ENCODE assay signal across 12 cellular contexts in genomic region chr2:241598487-241598886, GRCh38. TPM values are rescaled to one million over a fixed set of nuclear protein-coding genes. Genes with fewer than 3 reads are reported as not detected.
DNase-seq lines count a peak whose midpoint lies in the region; ATAC-seq, FAIRE-seq and TF ChIP-seq lines count a peak whose summit lies in the region.
"Had no signal": no experiment of that assay in that cellular context is flagged by ENCODE, and none has a peak within 500 bp of the region (broad histone marks: within the 10 kb centered on the region; RNA-seq: fewer than 3 reads in every experiment).

No MANE protein-coding gene starts in this region.

- dilution Hi-C loops in keratinocyte (cut with MboI; ENCODE audit: extremely low pct_ligation_motif_present, low sequenced_read_pairs): loop anchor here (25.0 kb wide), 1 partner anchor 111 kb away; no protein-coding TSS in a partner anchor

- ATAC-seq in GM23338 (no peak; the same call in 2 of the 3 replicates), HG03457 (IDR thresholded peaks at IDR 0.05; ENCODE audit: unreplicated experiment) (no peak), GM18907 (IDR thresholded peaks at IDR 0.05; ENCODE audit: unreplicated experiment) (no peak), GM18517 (IDR thresholded peaks at IDR 0.05; ENCODE audit: unreplicated experiment) (no peak)
- ATAC-seq: Right ventricle myocardium inferior had no signal

- H3K27me3 ChIP-seq in BE2C: no peaks in the 10 kb centered on the region
- H3K27me3 ChIP-seq in GM23338 (ENCODE audit: insufficient read depth): no peaks in the 10 kb centered on the region
- H3K27me3 ChIP-seq in keratinocyte (ENCODE audit: control insufficient read depth, extremely low read depth, insufficient read depth, low read length): no peaks in the 10 kb centered on the region
- H3K27me3 ChIP-seq: stomach had no signal

- H4K20me1 ChIP-seq in GM23338 (replicated peaks; ENCODE audit: insufficient read depth): no peaks in the 10 kb centered on the region; the same call in 1 of the 2 replicates
- H4K20me1 ChIP-seq in keratinocyte (ENCODE audit: control insufficient read depth, extremely low read depth, insufficient read depth, low read length): no peaks in the 10 kb centered on the region

- DNase-seq in BE2C: no peak
- DNase-seq in GM23338 (ENCODE audit: low spot score): peak; percentile 59
- peak; percentile 37 for DNase-seq in SK-MEL-5 (ENCODE audit: low read depth, low spot score)
- no peak for DNase-seq in keratinocyte (ENCODE audit: low read depth, low spot score)
- DNase-seq in DMS79 treated with DMSO at 0.1 percent for 48 hours (lab: John Stamatoyannopoulos, UW): no peak
- DNase-seq: stomach had no signal

- H3K36me3 ChIP-seq in BE2C (peaks cover 52% of the 10 kb centered on the region), GM23338 (ENCODE audit: insufficient read depth) (peaks cover 7% of the 10 kb centered on the region), keratinocyte (ENCODE audit: control insufficient read depth in 2 of 2, extremely low read depth in 1 of 2, insufficient read depth in 2 of 2, low read length in 2 of 2) (peaks cover 4 to 21% of the 10 kb centered on the region in 2 experiments)

- no peak overlapping the region for H3K27ac Mint-ChIP-seq in GM23338

- no peaks in the 10 kb centered on the region for H3K4me1 ChIP-seq in BE2C
- no peaks in the 10 kb centered on the region for H3K4me1 ChIP-seq in GM23338 (ENCODE audit: insufficient read depth)
- no peaks in the 10 kb centered on the region for H3K4me1 ChIP-seq in keratinocyte (ENCODE audit: control insufficient read depth, extremely low read depth, insufficient read depth, low read length)
- H3K4me1 ChIP-seq: stomach had no signal

- no peaks in the 10 kb centered on the region for H3F3A ChIP-seq in GM23338 (replicated peaks; ENCODE audit: low read depth)

- no peaks in the 10 kb centered on the region; the same call in 2 of the 3 replicates for H3K4me1 Mint-ChIP-seq in GM23338

- no peak overlapping the region for H3K27ac ChIP-seq in GM23338 (ENCODE audit: low read depth)
- H3K27ac ChIP-seq in keratinocyte (ENCODE audit: control insufficient read depth, insufficient read depth, low read length): no peak overlapping the region
- H3K27ac ChIP-seq: coronary artery, HL-60, stomach had no signal

- H3K27me3 Mint-ChIP-seq in GM23338 (ENCODE audit: insufficient read depth, low read depth, poor library complexity): peaks cover 6% of the 10 kb centered on the region

- H3K9me1 ChIP-seq in keratinocyte (ENCODE audit: control insufficient read depth, extremely low read depth, insufficient read depth, low read length): no peaks in the 10 kb centered on the region

- in situ Hi-C loops in SK-MEL-5 (cut with HindIII; ENCODE audit: low pct_unique_long_range_greater_than_20kb, low sequenced_read_pairs): no loop called here

- H3K36me3 Mint-ChIP-seq in GM23338 (ENCODE audit: low read depth): peaks cover 40% of the 10 kb centered on the region

- no peak for FAIRE-seq in keratinocyte (lab: Jason Lieb, UNC)

- H3K4me2 ChIP-seq in GM23338 (no peak overlapping the region), keratinocyte (ENCODE audit: control insufficient read depth, extremely low read depth, insufficient read depth, low read depth, low read length) (no peak overlapping the region)

- 0 out of 2 replicates have a peak, but pooled peaks cover 3% of the 10 kb centered on the region for H3K79me2 ChIP-seq in GM23338 (replicated peaks; ENCODE audit: insufficient read depth)
- no peaks in the 10 kb centered on the region for H3K79me2 ChIP-seq in keratinocyte (ENCODE audit: control insufficient read depth, insufficient read depth, low read length)

- H3K9me2 ChIP-seq in GM23338 (ENCODE audit: insufficient read depth): no peaks in the 10 kb centered on the region

- H3K9me3 Mint-ChIP-seq in GM23338: no peaks in the 10 kb centered on the region

- H3K9me3 ChIP-seq in BE2C (no peaks in the 10 kb centered on the region), keratinocyte (ENCODE audit: control insufficient read depth, low read depth, low read length) (no peaks in the 10 kb centered on the region)
- H3K9me3 ChIP-seq: stomach had no signal

- no peak overlapping the region for H3K4me3 Mint-ChIP-seq in GM23338

- H3K9ac ChIP-seq in keratinocyte (ENCODE audit: control insufficient read depth, extremely low read depth, insufficient read depth, low read length): no peak overlapping the region

- TF ChIP-seq CTCF in BE2C (IDR thresholded peaks at IDR 0.05; ENCODE audit: low read depth, low read length) (peak; percentile 59), GM23338 (conservative IDR thresholded peaks at IDR 0.05; ENCODE audit: low read depth in 2 of 2) (peak; percentile 39 to 71), keratinocyte (optimal IDR thresholded peaks at IDR 0.05 in 1 of 3, IDR thresholded peaks at IDR 0.05 in 1 of 3, conservative IDR thresholded peaks at IDR 0.05 in 1 of 3; ENCODE audit: extremely low read depth in 1 of 3, insufficient read depth in 2 of 3, low read length in 3 of 3) (peak in 2 of 3 experiments; percentile 13 to 60)

- H3K4me3 ChIP-seq in BE2C (ENCODE audit: low read depth, low read length) (no peak overlapping the region), GM23338 (no peak overlapping the region), keratinocyte (ENCODE audit: control insufficient read depth in 2 of 3, extremely low read depth in 1 of 3, insufficient read depth in 2 of 3, low read depth in 1 of 3, low read length in 3 of 3) (no peak overlapping the region)
- H3K4me3 ChIP-seq: coronary artery, stomach had no signal

- no peak overlapping the region for H2AFZ ChIP-seq in GM23338
- H2AFZ ChIP-seq in keratinocyte (ENCODE audit: control insufficient read depth, low read length): no peak overlapping the region

TF ChIP-seq in GM23338, 12 proteins besides CTCF, POLR2A, EP300 and RAD21:
- TF ChIP-seq EZH2 (IDR thresholded peaks at IDR 0.05; ENCODE audit: low read depth, unreplicated experiment) (no peak), NANOG (IDR thresholded peaks at IDR 0.05; ENCODE audit: borderline replicate concordance) (no peak), STAT1 (IDR thresholded peaks at IDR 0.05; ENCODE audit: unreplicated experiment) (no peak), CREB1 (CRISPR knock-in tag; IDR thresholded peaks at IDR 0.05; ENCODE audit: low read depth) (no peak), POLR2AphosphoS5 (IDR thresholded peaks at IDR 0.05; ENCODE audit: low read depth) (no peak), JUNB (IDR thresholded peaks at IDR 0.05; ENCODE audit: unreplicated experiment) (no peak)

RNA-seq across cellular contexts. Expression of gene THAP4, which starts 38.5 kb away (rescaled TPM):
- polyA plus RNA-seq in BE2C (2012; ENCODE audit: insufficient read depth, insufficient read length, low read depth): 178 TPM
- total RNA-seq in GM23338 (2014; rRNA removed; shearing (Covaris generic)): 80.4 and 81.6 TPM in 2 replicates
- polyA plus RNA-seq in GM23338 (2016; fragmentation: Nextera tagmentation; extraction: Ambion mirVana) (62.9 and 74.0 TPM in 2 replicates), keratinocyte (30.3 to 39.5 TPM (median 36.2 TPM) in 3 replicates)
- 35.2 and 39.6 TPM in 2 replicates for total RNA-seq in SK-MEL-5 (2014; rRNA removed; shearing (Covaris generic))
- polyA plus RNA-seq in SK-MEL-5 (2015; cell fraction: cytosol; rRNA removed): 50.1 and 62.6 TPM in 2 replicates
- polyA plus RNA-seq in SK-MEL-5 (2015; cell fraction: nucleus; rRNA removed): 15.3 and 20.8 TPM in 2 replicates
- polyA plus RNA-seq in keratinocyte (2011; ENCODE audit: low read depth): 58.2 TPM
- polyA plus RNA-seq in keratinocyte (2011; cell fraction: cytosol; rRNA removed): 37.0 and 61.8 TPM in 2 replicates
- polyA plus RNA-seq in keratinocyte (2011; cell fraction: nucleus; rRNA removed): 26.1 and 35.5 TPM in 2 replicates
- polyA plus RNA-seq in keratinocyte (2012; ENCODE audit: low replicate concordance): 46.7 and 60.7 TPM in 2 replicates
- 32.3 to 133 TPM (median 43.7 TPM) in 3 replicates for polyA minus RNA-seq in keratinocyte
- 85.2 TPM for polyA minus RNA-seq in keratinocyte (2011; cell fraction: cytosol; rRNA and poly(A)+ RNA removed)
- 12.6 and 13.3 TPM in 2 replicates for polyA minus RNA-seq in keratinocyte (2011; cell fraction: nucleus; rRNA and poly(A)+ RNA removed)

RNA-seq across cellular contexts. Expression of gene ATG4B, which starts 39.0 kb away (rescaled TPM):
- polyA plus RNA-seq in BE2C (2012; ENCODE audit: insufficient read depth, insufficient read length, low read depth): 287 TPM
- total RNA-seq in GM23338 (2014; rRNA removed; shearing (Covaris generic)): 102 and 103 TPM in 2 replicates
- polyA plus RNA-seq in GM23338 (2016; fragmentation: Nextera tagmentation; extraction: Ambion mirVana) (104 and 116 TPM in 2 replicates), keratinocyte (69.0 to 96.0 TPM (median 72.3 TPM) in 3 replicates)
- total RNA-seq in SK-MEL-5 (2014; rRNA removed; shearing (Covaris generic)): 24.1 and 30.3 TPM in 2 replicates
- 45.6 and 59.3 TPM in 2 replicates for polyA plus RNA-seq in SK-MEL-5 (2015; cell fraction: cytosol; rRNA removed)
- 301 and 337 TPM in 2 replicates for polyA plus RNA-seq in SK-MEL-5 (2015; cell fraction: nucleus; rRNA removed)
- polyA plus RNA-seq in keratinocyte (2011; ENCODE audit: low read depth): 49.0 TPM
- 49.2 and 49.7 TPM in 2 replicates for polyA plus RNA-seq in keratinocyte (2011; cell fraction: cytosol; rRNA removed)
- 145 and 159 TPM in 2 replicates for polyA plus RNA-seq in keratinocyte (2011; cell fraction: nucleus; rRNA removed)
- polyA plus RNA-seq in keratinocyte (2012; ENCODE audit: low replicate concordance): 61.8 and 70.3 TPM in 2 replicates
- 80.0 to 134 TPM (median 101 TPM) in 3 replicates for polyA minus RNA-seq in keratinocyte
- polyA minus RNA-seq in keratinocyte (2011; cell fraction: cytosol; rRNA and poly(A)+ RNA removed): 72.3 TPM
- polyA minus RNA-seq in keratinocyte (2011; cell fraction: nucleus; rRNA and poly(A)+ RNA removed): 78.1 and 93.3 TPM in 2 replicates

RNA-seq across cellular contexts. Expression of gene BOK, which starts 39.9 kb away (rescaled TPM):
- polyA plus RNA-seq in BE2C (2012; ENCODE audit: insufficient read depth, insufficient read length, low read depth): 2.9 TPM
- 33.4 and 36.7 TPM in 2 replicates for total RNA-seq in GM23338 (2014; rRNA removed; shearing (Covaris generic))
- polyA plus RNA-seq in GM23338 (2016; fragmentation: Nextera tagmentation; extraction: Ambion mirVana) (13.5 and 13.6 TPM in 2 replicates), keratinocyte (15.4 to 25.5 TPM (median 21.7 TPM) in 3 replicates)
- total RNA-seq in SK-MEL-5 (2014; rRNA removed; shearing (Covaris generic)): 9.0 and 10.6 TPM in 2 replicates
- polyA plus RNA-seq in SK-MEL-5 (2015; cell fraction: cytosol; rRNA removed): 27.7 and 27.8 TPM in 2 replicates
- 20.4 and 23.3 TPM in 2 replicates for polyA plus RNA-seq in SK-MEL-5 (2015; cell fraction: nucleus; rRNA removed)
- polyA plus RNA-seq in keratinocyte (2011; ENCODE audit: low read depth): 2.5 TPM
- polyA plus RNA-seq in keratinocyte (2011; cell fraction: cytosol; rRNA removed): 14.0 and 34.1 TPM in 2 replicates
- 23.1 and 31.0 TPM in 2 replicates for polyA plus RNA-seq in keratinocyte (2011; cell fraction: nucleus; rRNA removed)
- polyA plus RNA-seq in keratinocyte (2012; ENCODE audit: low replicate concordance): 17.4 and 28.3 TPM in 2 replicates
- 13.9 to 21.0 TPM (median 16.8 TPM) in 3 replicates for polyA minus RNA-seq in keratinocyte
- polyA minus RNA-seq in keratinocyte (2011; cell fraction: cytosol; rRNA and poly(A)+ RNA removed): 45.8 TPM
- 13.7 and 14.2 TPM in 2 replicates for polyA minus RNA-seq in keratinocyte (2011; cell fraction: nucleus; rRNA and poly(A)+ RNA removed)

Comparison
In these comparisons a context has a peak if more than half of its experiments do, and no peak if none do; other contexts are left out.
1. DNase-seq: peak in GM23338 (single experiment) and SK-MEL-5 (single experiment); none in BE2C (single experiment), keratinocyte (single experiment) and DMS79 treated with DMSO at 0.1 percent for 48 hours (single experiment).
2. Peak in every context shown above with its lines, with median percentiles within 50 percentile points of each other: CTCF ChIP-seq.